In the genomic region with DNA sequence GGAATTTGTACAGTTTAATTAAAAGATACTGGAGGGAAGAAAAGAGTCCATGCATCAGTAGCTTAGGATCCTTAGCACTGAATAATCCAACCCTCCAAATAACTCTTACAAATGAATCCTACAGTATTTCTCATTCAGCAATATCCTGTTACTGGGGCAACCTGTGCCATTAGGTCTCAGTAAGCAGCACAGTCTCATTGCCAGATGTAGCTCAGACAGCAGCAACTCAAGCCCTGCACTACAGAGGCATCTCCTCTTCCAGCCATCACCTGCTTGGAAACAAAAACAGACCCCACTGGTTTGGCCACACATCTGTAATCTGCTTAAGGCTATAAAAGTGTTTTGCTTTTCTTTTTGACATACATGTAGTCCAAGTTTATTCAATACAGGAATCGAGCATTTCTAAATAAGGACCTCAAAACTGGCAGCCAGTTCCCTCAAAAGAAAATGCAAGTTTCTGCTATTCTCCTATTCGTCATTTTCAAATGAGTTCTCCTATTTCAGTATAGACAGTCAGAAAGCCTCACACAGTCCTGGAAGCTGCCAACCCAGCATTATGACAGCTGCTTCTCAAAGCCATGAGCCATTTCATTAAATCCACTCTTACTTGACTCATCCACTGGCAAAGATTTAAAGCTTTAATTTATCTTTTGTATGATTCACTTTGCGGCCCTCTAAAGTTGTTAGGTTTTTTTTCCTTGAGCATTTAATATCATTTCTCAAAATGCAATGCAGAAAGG, we compare ENCODE assay signal across 14 cellular contexts.
DNase-seq lines count a peak whose midpoint lies in the region; ATAC-seq and FAIRE-seq lines count a peak whose summit lies in the region.
"Had no signal": no experiment of that assay in that cellular context is flagged by ENCODE, and none has a peak within 500 bp of the region (broad histone marks: within the 10 kb centered on the region; RNA-seq: fewer than 3 reads in every experiment).

No MANE protein-coding gene starts in this region.

- peaks cover 8% of the 10 kb centered on the region for H3K79me2 ChIP-seq in ACC112 (ENCODE audit: control insufficient read depth, insufficient read depth, low read length, unreplicated experiment)

- H3K36me3 ChIP-seq in ACC112 (ENCODE audit: insufficient read depth, low read length): no peaks in the 10 kb centered on the region; the same call in 1 of the 2 replicates

- no peak overlapping the region for H2AFZ ChIP-seq in ACC112 (ENCODE audit: low read length, unreplicated experiment)

- FAIRE-seq in islet of Langerhans (lab: Jason Lieb, UNC): peak; percentile 92

- 0 out of 2 replicates have a peak overlapping the region, but pooled peaks have one; percentile 24 for H3K27ac ChIP-seq in ACC112 (ENCODE audit: low read depth, low read length)
- H3K27ac ChIP-seq: C4-2B, heart right ventricle, spleen had no signal

- DNase-seq in HT1080 (ENCODE audit: low read depth) (peak; percentile 76), amniotic epithelial cell (ENCODE audit: low read depth) (peak; percentile 78), SKM-1 (lab: John Stamatoyannopoulos, UW; ENCODE audit: unreplicated experiment) (no peak), NCI-H1048 (lab: John Stamatoyannopoulos, UW) (no peak), dermis blood vessel endothelial cell (no peak)
- DNase-seq: cerebellar nuclear complex, heart right ventricle, NCI-H1436 treated with DMSO at 0.1 percent for 48 hours, RPMI8226, spleen had no signal

- H3K4me3 ChIP-seq in ACC112 (ENCODE audit: low read depth, low read length): no peak overlapping the region
- H3K4me3 ChIP-seq: heart right ventricle, spleen had no signal

- peaks cover 13% of the 10 kb centered on the region for H3K4me1 ChIP-seq in ACC112 (ENCODE audit: control insufficient read depth, insufficient read depth, low read length, unreplicated experiment)
- H3K4me1 ChIP-seq: spleen had no signal

- H3K27me3 ChIP-seq in ACC112 (ENCODE audit: insufficient read depth, low read length): no peaks in the 10 kb centered on the region
- H3K27me3 ChIP-seq: heart right ventricle, spleen had no signal

- ATAC-seq in HG03442 (IDR thresholded peaks at IDR 0.05; ENCODE audit: unreplicated experiment): no peak

Comparison
In these comparisons a context has a peak if more than half of its experiments do, and no peak if none do; other contexts are left out.
1. DNase-seq: peak in HT1080 (single experiment) and amniotic epithelial cell (single experiment); none in SKM-1 (single experiment), NCI-H1048 (single experiment) and dermis blood vessel endothelial cell (single experiment).